2 cellular contexts compared by ENCODE assay signal in genomic region chr15:77606142-77607034, GRCh38.
TF ChIP-seq lines count a peak whose summit lies in the region.

No MANE protein-coding gene starts in this region.

TF ChIP-seq in SK-N-SH treated with all-trans-retinoic acid at 6 μM for 48 hours, 23 proteins besides CTCF, POLR2A, EP300 and RAD21 (continued from another document):
- TF ChIP-seq CSRNP3 (CRISPR knock-in tag; IDR thresholded peaks at IDR 0.05) (no peak), ISL1 (CRISPR knock-in tag; IDR thresholded peaks at IDR 0.05) (no peak), ZNF70 (CRISPR knock-in tag; IDR thresholded peaks at IDR 0.05) (no peak), TCF4 (CRISPR knock-in tag; IDR thresholded peaks at IDR 0.05; ENCODE audit: borderline replicate concordance) (no peak), OSR1 (CRISPR knock-in tag; IDR thresholded peaks at IDR 0.05) (no peak), BACH2 (CRISPR knock-in tag; IDR thresholded peaks at IDR 0.05; ENCODE audit: borderline replicate concordance) (no peak)
TF ChIP-seq in SK-N-SH treated with all-trans-retinoic acid at 6 μM for 48 hours: peak in this region for 0.

TF ChIP-seq in WTC11, 78 proteins besides CTCF, POLR2A, EP300 and RAD21 (continued from another document):
- TF ChIP-seq ZNF281 (CRISPR knock-in tag; IDR thresholded peaks at IDR 0.05) (no peak), SP1 (CRISPR knock-in tag; conservative IDR thresholded peaks at IDR 0.05) (no peak), ATF1 (CRISPR knock-in tag; IDR thresholded peaks at IDR 0.05) (no peak), ZNF671 (CRISPR knock-in tag; IDR thresholded peaks at IDR 0.05) (no peak), E2F1 (CRISPR knock-in tag; IDR thresholded peaks at IDR 0.05) (no peak), USF2 (CRISPR knock-in tag; IDR thresholded peaks at IDR 0.05) (no peak), RELA (CRISPR knock-in tag; IDR thresholded peaks at IDR 0.05; ENCODE audit: borderline replicate concordance) (no peak), KAT7 (CRISPR knock-in tag; IDR thresholded peaks at IDR 0.05; ENCODE audit: borderline replicate concordance) (no peak), SOX15 (CRISPR knock-in tag; IDR thresholded peaks at IDR 0.05) (no peak), ATF6 (CRISPR knock-in tag; IDR thresholded peaks at IDR 0.05) (no peak), FOXP4 (CRISPR knock-in tag; IDR thresholded peaks at IDR 0.05) (no peak), ATF3 (CRISPR knock-in tag; conservative IDR thresholded peaks at IDR 0.05) (no peak), HMGA2 (CRISPR knock-in tag; IDR thresholded peaks at IDR 0.05) (no peak), IRF1 (CRISPR knock-in tag; IDR thresholded peaks at IDR 0.05) (no peak), JUN (CRISPR knock-in tag; IDR thresholded peaks at IDR 0.05) (no peak), E2F5 (CRISPR knock-in tag; IDR thresholded peaks at IDR 0.05) (no peak)
